In the genomic region with DNA sequence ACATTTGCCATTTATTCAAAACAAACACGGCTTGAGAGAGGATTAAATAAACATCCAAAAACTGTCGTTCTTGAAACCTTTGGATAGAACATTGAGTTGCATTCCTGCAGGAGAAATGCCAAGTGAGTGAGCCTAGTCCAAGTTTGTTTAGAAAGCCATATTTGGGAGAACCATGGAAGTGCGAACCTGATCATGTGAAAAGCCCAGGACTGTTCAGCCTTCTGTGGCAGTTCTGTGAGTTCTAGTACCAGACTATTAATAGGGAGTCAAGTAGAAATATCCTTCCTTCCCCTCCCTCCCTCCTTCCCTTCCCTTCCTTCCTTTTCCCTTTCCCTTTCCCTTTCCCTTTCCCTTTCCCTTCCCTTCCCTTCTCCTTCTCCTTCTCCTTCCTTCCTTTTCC, we compare ENCODE assay signal across 14 cellular contexts.
A peak's percentile ranks its signal among the peaks of the same experiment; 100 is the strongest.
DNase-seq lines count a peak whose midpoint lies in the region; ATAC-seq and TF ChIP-seq lines count a peak whose summit lies in the region.
"Had no signal": no experiment of that assay in that cellular context is flagged by ENCODE, and none has a peak within 500 bp of the region (broad histone marks: within the 10 kb centered on the region; RNA-seq: fewer than 3 reads in every experiment).

No MANE protein-coding gene starts in this region.

- H3K27ac ChIP-seq in body of pancreas = no peak overlapping the region
- H3K27ac ChIP-seq in right atrium auricular region = peak overlapping the region; percentile 69 to 85
- H3K27ac ChIP-seq: cardiac muscle cell, spleen had no signal

- H3K27me3 Mint-ChIP-seq in T-helper 17 cell = no peaks in the 10 kb centered on the region

- TF ChIP-seq POLR2A in body of pancreas (IDR thresholded peaks at IDR 0.05) = no peak

- ATAC-seq in body of pancreas (no peak), T-helper 17 cell (no peak)
- ATAC-seq in activated CD4-positive, CD25-positive, alpha-beta regulatory T cell treated with anti-CD3 and anti-CD28 coated beads, Interleukin-2, amount 50 U/mL, for 24 hours = no peak
- ATAC-seq: activated T-cell treated with anti-CD3 and anti-CD28 coated beads, Interleukin-2, amount 50 U/mL, for 4 hours; K562; WTC11 had no signal

- H3K27ac Mint-ChIP-seq in T-helper 17 cell = no peak overlapping the region
- H3K27ac Mint-ChIP-seq: mesothelial cell of epicardium, WTC11 had no signal

- no peaks in the 10 kb centered on the region for H3K36me3 ChIP-seq in body of pancreas (replicated peaks in 1 of 2; ENCODE audit: insufficient read depth in 1 of 2, low read depth in 2 of 2)
- H3K36me3 ChIP-seq in right atrium auricular region = no peaks in the 10 kb centered on the region
- H3K36me3 ChIP-seq: cardiac muscle cell had no signal

- H3K4me1 ChIP-seq in body of pancreas (peaks cover 10% of the 10 kb centered on the region), right atrium auricular region (peaks cover 0 to 15% of the 10 kb centered on the region in 2 donors)

- H3K27me3 ChIP-seq in body of pancreas (no peaks in the 10 kb centered on the region), right atrium auricular region (no peaks in the 10 kb centered on the region)
- H3K27me3 ChIP-seq: cardiac muscle cell, spleen had no signal

- H3K4me3 ChIP-seq in body of pancreas (no peak overlapping the region), right atrium auricular region (no peak overlapping the region)
- H3K4me3 ChIP-seq: cardiac muscle cell, K562, spleen had no signal

- TF ChIP-seq CTCF in body of pancreas (IDR thresholded peaks at IDR 0.05) (no peak), right atrium auricular region (IDR thresholded peaks at IDR 0.05) (no peak)

- peak; percentile 51 for DNase-seq in Ammon's horn (ENCODE audit: low spot score)
- DNase-seq in body of pancreas = peak in 3 of 4 donors; percentile 16 to 36 (median 28)
- DNase-seq in right atrium auricular region (ENCODE audit: low spot score) = no peak
- peak; percentile 56 for DNase-seq in renal cortical epithelial cell (ENCODE audit: low read depth)
- no peak for DNase-seq in T-helper 1 cell
- DNase-seq in DMS 273 (lab: John Stamatoyannopoulos, UW; ENCODE audit: unreplicated experiment) = no peak
- DNase-seq in T-helper 17 cell = no peak
- DNase-seq: activated T-cell treated with anti-CD3 and anti-CD28 coated beads, Interleukin-2, amount 50 U/mL, for 4 hours; spleen had no signal

- intact Hi-C loops in body of pancreas (cut with DNase I) = no loop called here

- H3K36me3 Mint-ChIP-seq in T-helper 17 cell (ENCODE audit: low read depth) = peaks cover 2% of the 10 kb centered on the region
- H3K36me3 Mint-ChIP-seq: WTC11 had no signal

- 20 to 35% methylated on average over 3 of the region's 3 CpGs for WGBS in body of pancreas, 2 donors

- H3K4me1 Mint-ChIP-seq in T-helper 17 cell = peaks cover 7% of the 10 kb centered on the region
- H3K4me1 Mint-ChIP-seq: WTC11 had no signal

- H3K9me3 ChIP-seq in body of pancreas (no peaks in the 10 kb centered on the region), right atrium auricular region (no peaks in the 10 kb centered on the region), T-helper 17 cell (ENCODE audit: control insufficient read depth, low read length, poor library complexity, severe bottlenecking) (no peaks in the 10 kb centered on the region)
- H3K9me3 ChIP-seq: spleen had no signal

- H3K4me3 Mint-ChIP-seq in T-helper 17 cell = no peak overlapping the region
- H3K4me3 Mint-ChIP-seq: activated T-cell treated with anti-CD3 and anti-CD28 coated beads, Interleukin-2, amount 50 U/mL, for 4 hours; mesothelial cell of epicardium; WTC11 had no signal

Comparison
In these comparisons a context has a peak if more than half of its experiments do, and no peak if none do; other contexts are left out.
1. DNase-seq: peak in Ammon's horn (single experiment), body of pancreas (3 of 4) and renal cortical epithelial cell (single experiment); none in right atrium auricular region (single experiment), T-helper 1 cell (0 of 5), DMS 273 (single experiment) and T-helper 17 cell (0 of 3).
2. H3K27ac ChIP-seq: peak in right atrium auricular region (2 of 2); none in body of pancreas (0 of 4).